In the genomic region with DNA sequence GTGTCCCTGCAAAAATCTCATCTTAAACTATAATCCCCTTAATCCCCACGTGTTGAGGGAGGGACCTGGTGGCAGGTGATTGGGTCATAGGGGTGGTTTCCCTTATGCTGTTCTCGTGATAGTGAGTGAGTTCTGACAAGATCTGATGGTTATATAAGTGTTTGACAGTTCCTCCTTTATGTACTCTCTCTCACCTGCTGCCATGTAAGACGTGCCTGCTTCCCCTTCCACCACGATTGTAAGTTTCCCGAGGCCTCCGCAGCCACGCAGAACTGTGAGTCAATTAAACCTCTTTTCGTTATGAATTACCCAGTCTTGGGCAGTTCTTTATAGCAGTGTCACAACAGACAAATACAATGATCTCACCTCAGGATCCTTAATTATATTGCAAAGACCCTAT, we compare ENCODE assay signal across 33 cellular contexts. TPM values are rescaled to one million over a fixed set of nuclear protein-coding genes. Genes with fewer than 3 reads are reported as not detected.
"Had no signal": no experiment of that assay in that cellular context is flagged by ENCODE, and none has a peak within 500 bp of the region (broad histone marks: within the 10 kb centered on the region; RNA-seq: fewer than 3 reads in every experiment).

No MANE protein-coding gene starts in this region.

- H3K27ac Mint-ChIP-seq: activated CD4-positive, alpha-beta memory T cell treated with anti-CD3 and anti-CD28 coated beads for 36 hours; activated CD4-positive, alpha-beta T cell treated with anti-CD3 and anti-CD28 coated beads for 36 hours; activated CD4-positive, alpha-beta T cell treated with anti-CD3 and anti-CD28 coated beads, Interleukin-2, amount 10 ng/mL, durations not matched to agents 24 days and 14 days; activated CD8-positive, alpha-beta memory T cell treated with anti-CD3 and anti-CD28 coated beads, Interleukin-2, amount 10 ng/mL, durations not matched to agents 7 days and 5 days; activated CD8-positive, alpha-beta T cell treated with anti-CD3 and anti-CD28 coated beads, Interleukin-2, amount 10 ng/mL, durations not matched to agents 7 days and 5 days; activated naive CD8-positive, alpha-beta T cell; activated T-helper 17 cell treated with anti-CD3 and anti-CD28 coated beads, Interleukin-2, amount 50 U/mL, for 72 hours; T-helper 17 cell; T-helper 2 cell treated with Interferon-gamma antibody and Interleukin-4, amounts not matched to agents 5 μg/mL and 100 μg/mL, for 36 hours had no signal

- H3K27me3 Mint-ChIP-seq: activated CD4-positive, alpha-beta memory T cell treated with anti-CD3 and anti-CD28 coated beads for 36 hours; activated naive CD8-positive, alpha-beta T cell; activated T-helper 17 cell treated with anti-CD3 and anti-CD28 coated beads, Interleukin-2, amount 50 U/mL, for 72 hours had no signal

- H3K36me3 Mint-ChIP-seq: activated CD4-positive, alpha-beta memory T cell treated with anti-CD3 and anti-CD28 coated beads for 36 hours; activated CD8-positive, alpha-beta memory T cell treated with anti-CD3 and anti-CD28 coated beads, Interleukin-2, amount 10 ng/mL, durations not matched to agents 7 days and 5 days; activated naive CD8-positive, alpha-beta T cell had no signal

- H3K9me3 Mint-ChIP-seq: activated CD4-positive, alpha-beta memory T cell treated with anti-CD3 and anti-CD28 coated beads for 36 hours; activated CD4-positive, alpha-beta T cell treated with anti-CD3 and anti-CD28 coated beads, Interleukin-2, amount 10 ng/mL, durations not matched to agents 24 days and 14 days; activated T-helper 17 cell treated with anti-CD3 and anti-CD28 coated beads, Interleukin-2, amount 50 U/mL, for 72 hours; central memory CD8-positive, alpha-beta T cell; effector memory CD8-positive, alpha-beta T cell; T-helper 2 cell treated with Interferon-gamma antibody and Interleukin-4, amounts not matched to agents 5 μg/mL and 100 μg/mL, for 36 hours had no signal

- ATAC-seq: activated CD4-positive, alpha-beta T cell treated with anti-CD3 and anti-CD28 coated beads for 36 hours; activated CD8-positive, alpha-beta memory T cell treated with anti-CD3 and anti-CD28 coated beads, Interleukin-2, amount 10 ng/mL, durations not matched to agents 7 days and 5 days; activated CD8-positive, alpha-beta T cell treated with anti-CD3 and anti-CD28 coated beads, Interleukin-2, amount 10 ng/mL, durations not matched to agents 7 days and 5 days; activated T-helper 17 cell treated with anti-CD3 and anti-CD28 coated beads, Interleukin-2, amount 50 U/mL, for 72 hours; effector memory CD8-positive, alpha-beta T cell; foreskin keratinocyte; gastrocnemius medialis; heart left ventricle; T-helper 17 cell had no signal

- DNase-seq: activated CD4-positive, alpha-beta memory T cell treated with anti-CD3 and anti-CD28 coated beads for 36 hours; activated CD4-positive, alpha-beta T cell treated with anti-CD3 and anti-CD28 coated beads for 36 hours; activated CD4-positive, alpha-beta T cell treated with anti-CD3 and anti-CD28 coated beads, Interleukin-2, amount 10 ng/mL, durations not matched to agents 24 days and 14 days; activated CD4-positive, CD25-positive, alpha-beta regulatory T cell; activated CD4-positive, CD25-positive, alpha-beta regulatory T cell treated with anti-CD3 and anti-CD28 coated beads, Interleukin-2, amount 50 U/mL, for 72 hours; activated CD8-positive, alpha-beta memory T cell treated with anti-CD3 and anti-CD28 coated beads, Interleukin-2, amount 10 ng/mL, durations not matched to agents 7 days and 5 days; activated CD8-positive, alpha-beta memory T cell treated with anti-CD3 and anti-CD28 coated beads, Interleukin-2, amount 50 U/mL, for 4 hours; activated CD8-positive, alpha-beta T cell treated with anti-CD3 and anti-CD28 coated beads, Interleukin-2, amount 10 ng/mL, durations not matched to agents 7 days and 5 days; activated effector memory CD4-positive, alpha-beta T cell treated with Interleukin-2 at 50 U/mL for 16 hours; activated gamma-delta T cell treated with Interleukin-2 at 50 U/mL for 16 hours; activated naive CD4-positive, alpha-beta T cell treated with anti-CD3 and anti-CD28 coated beads, Interleukin-2, amount 50 U/mL, for 16 hours; activated naive CD4-positive, alpha-beta T cell treated with Interleukin-2 at 50 U/mL for 16 hours; activated T-cell treated with anti-CD3 and anti-CD28 coated beads, Interleukin-2, amount 50 U/mL, for 1 hour; amniotic stem cell; anterior cingulate cortex; brain microvascular endothelial cell; dermis blood vessel endothelial cell; effector CD4-positive, alpha-beta T cell; effector memory CD8-positive, alpha-beta T cell; erythroblast; foreskin keratinocyte; gastrocnemius medialis; glutamatergic neuron; heart left ventricle; T-helper 1 cell; T-helper 17 cell; T1000 had no signal

- H3K4me1 ChIP-seq: gastrocnemius medialis had no signal

- H3K4me1 Mint-ChIP-seq: activated CD4-positive, alpha-beta T cell treated with anti-CD3 and anti-CD28 coated beads, Interleukin-2, amount 10 ng/mL, durations not matched to agents 24 days and 14 days; activated CD8-positive, alpha-beta memory T cell treated with anti-CD3 and anti-CD28 coated beads, Interleukin-2, amount 10 ng/mL, durations not matched to agents 7 days and 5 days; activated T-helper 17 cell treated with anti-CD3 and anti-CD28 coated beads, Interleukin-2, amount 50 U/mL, for 72 hours; central memory CD8-positive, alpha-beta T cell; T-helper 17 cell had no signal

- H3K36me3 ChIP-seq: brain microvascular endothelial cell, esophagus muscularis mucosa, gastrocnemius medialis, heart left ventricle had no signal

- H3K9me3 ChIP-seq: esophagus muscularis mucosa, gastrocnemius medialis, heart left ventricle had no signal

- H3K27ac ChIP-seq: brain microvascular endothelial cell, coronary artery, esophagus muscularis mucosa, foreskin keratinocyte, gastrocnemius medialis, heart left ventricle had no signal

- H3K4me3 ChIP-seq: coronary artery, esophagus muscularis mucosa, gastrocnemius medialis, heart left ventricle had no signal

- H3K4me3 Mint-ChIP-seq: activated CD4-positive, alpha-beta memory T cell treated with anti-CD3 and anti-CD28 coated beads for 36 hours; activated CD4-positive, alpha-beta T cell treated with anti-CD3 and anti-CD28 coated beads for 36 hours; activated CD4-positive, alpha-beta T cell treated with anti-CD3 and anti-CD28 coated beads, Interleukin-2, amount 10 ng/mL, durations not matched to agents 24 days and 14 days; activated CD8-positive, alpha-beta memory T cell treated with anti-CD3 and anti-CD28 coated beads, Interleukin-2, amount 10 ng/mL, durations not matched to agents 7 days and 5 days; activated CD8-positive, alpha-beta T cell treated with anti-CD3 and anti-CD28 coated beads, Interleukin-2, amount 10 ng/mL, durations not matched to agents 7 days and 5 days; activated naive CD8-positive, alpha-beta T cell; activated T-helper 17 cell treated with anti-CD3 and anti-CD28 coated beads, Interleukin-2, amount 50 U/mL, for 72 hours; central memory CD8-positive, alpha-beta T cell; effector memory CD8-positive, alpha-beta T cell; T-helper 17 cell; T-helper 2 cell treated with Interferon-gamma antibody and Interleukin-4, amounts not matched to agents 5 μg/mL and 100 μg/mL, for 36 hours had no signal

- H3K27me3 ChIP-seq: brain microvascular endothelial cell, esophagus muscularis mucosa, foreskin keratinocyte, gastrocnemius medialis had no signal

RNA-seq across cellular contexts. Expression of a gene that starts 45.2 kb away (rescaled TPM):
- total RNA-seq: dermis blood vessel endothelial cell had no signal
